In genomic region chr3:87489892-87490291, GRCh38 we compare ENCODE assay signal across 1 cellular context.
TF ChIP-seq lines count a peak whose summit lies in the region.

No MANE protein-coding gene starts in this region.

TF ChIP-seq in H1, 55 proteins besides CTCF, POLR2A, EP300 and RAD21:
- TF ChIP-seq YY1 (IDR thresholded peaks at IDR 0.05; ENCODE audit: low read depth, low read length) (no peak), JUN (IDR thresholded peaks at IDR 0.05; ENCODE audit: low read depth, low read length) (no peak), GABPA (IDR thresholded peaks at IDR 0.05; ENCODE audit: borderline replicate concordance, insufficient read depth, low read length) (no peak), CHD1 (IDR thresholded peaks at IDR 0.05; ENCODE audit: low read depth, low read length) (no peak), PHF8 (conservative IDR thresholded peaks at IDR 0.05; ENCODE audit: low read depth, low read length) (no peak), TCF12 (IDR thresholded peaks at IDR 0.05; ENCODE audit: low read depth, low read length) (no peak), MAFK (IDR thresholded peaks at IDR 0.05; ENCODE audit: low read depth, low read length) (no peak), ASH2L (IDR thresholded peaks at IDR 0.05; ENCODE audit: low read length) (no peak), CEBPB (IDR thresholded peaks at IDR 0.05; ENCODE audit: low read depth, low read length) (no peak)
